Comparison of ENCODE assay signal across 17 cellular contexts in genomic region chr3:11699083-11699427, GRCh38. TPM values are rescaled to one million over a fixed set of nuclear protein-coding genes. Genes with fewer than 3 reads are reported as not detected.
DNase-seq lines count a peak whose midpoint lies in the region; FAIRE-seq and TF ChIP-seq lines count a peak whose summit lies in the region.
"Had no signal": no experiment of that assay in that cellular context is flagged by ENCODE, and none has a peak within 500 bp of the region (broad histone marks: within the 10 kb centered on the region; RNA-seq: fewer than 3 reads in every experiment).

No MANE protein-coding gene starts in this region.

- peak; percentile 91 for FAIRE-seq in H54 (lab: Jason Lieb, UNC)
- peak; percentile 58 for FAIRE-seq in astrocyte (lab: Jason Lieb, UNC)

- H3K4me1 ChIP-seq in astrocyte (ENCODE audit: insufficient read depth, low read length) = no peaks in the 10 kb centered on the region
- H3K4me1 ChIP-seq: parathyroid adenoma had no signal

- TF ChIP-seq CTCF in astrocyte (IDR thresholded peaks at IDR 0.05; ENCODE audit: insufficient read depth, low read depth, low read length) = no peak
- no peak for TF ChIP-seq CTCF in fibroblast of the aortic adventitia (IDR thresholded peaks at IDR 0.05; ENCODE audit: insufficient read depth, low read length)

- peak overlapping the region; percentile 43 for H3K27ac ChIP-seq in astrocyte (ENCODE audit: low read depth, low read length)
- H3K27ac ChIP-seq: parathyroid adenoma had no signal

- H3K4me3 ChIP-seq in astrocyte (ENCODE audit: insufficient read depth, low read depth, low read length) (no peak overlapping the region), fibroblast of the aortic adventitia (ENCODE audit: low read depth, low read length) (no peak overlapping the region)
- H3K4me3 ChIP-seq: thoracic aorta had no signal

- peak overlapping the region; percentile 35 for H3K4me3 Mint-ChIP-seq in astrocyte (ENCODE audit: unreplicated experiment)
- no peak overlapping the region for H3K4me3 Mint-ChIP-seq in activated CD4-positive, alpha-beta T cell treated with anti-CD3 and anti-CD28 coated beads, Interleukin-2, amount 10 ng/mL, durations not matched to agents 7 days and 5 days
- H3K4me3 Mint-ChIP-seq: activated CD4-positive, alpha-beta memory T cell treated with anti-CD3 and anti-CD28 coated beads, Interleukin-2, amount 10 ng/mL, durations not matched to agents 7 days and 5 days; activated T-cell treated with anti-CD3 and anti-CD28 coated beads, Interleukin-2, amount 50 U/mL, for 24 hours; naive B cell had no signal

- no peaks in the 10 kb centered on the region for H3K9me3 ChIP-seq in astrocyte (ENCODE audit: insufficient read depth, low read depth, low read length)
- H3K9me3 ChIP-seq: thoracic aorta had no signal

- H3K36me3 Mint-ChIP-seq in astrocyte (ENCODE audit: low read depth, unreplicated experiment) = peaks cover 13% of the 10 kb centered on the region
- H3K36me3 Mint-ChIP-seq in activated CD4-positive, alpha-beta T cell treated with anti-CD3 and anti-CD28 coated beads, Interleukin-2, amount 10 ng/mL, durations not matched to agents 7 days and 5 days (ENCODE audit: low read depth) = peaks cover 3% of the 10 kb centered on the region
- H3K36me3 Mint-ChIP-seq: activated naive CD4-positive, alpha-beta T cell treated with anti-CD3 and anti-CD28 coated beads, Interleukin-2, amount 50 U/mL, for 72 hours had no signal

- no peak overlapping the region for H2AFZ ChIP-seq in astrocyte (ENCODE audit: low read depth, low read length)
- H2AFZ ChIP-seq: parathyroid adenoma had no signal

- H3K36me3 ChIP-seq in astrocyte (ENCODE audit: insufficient read depth, low read length) = no peaks in the 10 kb centered on the region

- peaks cover 2% of the 10 kb centered on the region for H3K9me3 Mint-ChIP-seq in astrocyte (ENCODE audit: unreplicated experiment)
- H3K9me3 Mint-ChIP-seq in activated CD4-positive, alpha-beta T cell treated with anti-CD3 and anti-CD28 coated beads, Interleukin-2, amount 10 ng/mL, durations not matched to agents 7 days and 5 days = no peaks in the 10 kb centered on the region
- H3K9me3 Mint-ChIP-seq: activated CD4-positive, alpha-beta memory T cell treated with anti-CD3 and anti-CD28 coated beads, Interleukin-2, amount 10 ng/mL, durations not matched to agents 7 days and 5 days; activated naive CD4-positive, alpha-beta T cell treated with anti-CD3 and anti-CD28 coated beads, Interleukin-2, amount 50 U/mL, for 72 hours; activated T-cell treated with anti-CD3 and anti-CD28 coated beads, Interleukin-2, amount 50 U/mL, for 24 hours; naive B cell had no signal

- H4K20me1 ChIP-seq in astrocyte (ENCODE audit: insufficient read depth, low read length) = no peaks in the 10 kb centered on the region

- H3K79me2 ChIP-seq in astrocyte (ENCODE audit: insufficient read depth, low read length) = no peaks in the 10 kb centered on the region

- no peaks in the 10 kb centered on the region for H3K27me3 ChIP-seq in astrocyte (ENCODE audit: insufficient read depth, low read length)

- H3K4me2 ChIP-seq in astrocyte (ENCODE audit: low read length) = peak overlapping the region; percentile 30

- POLR2A ChIA-PET in activated CD4-positive, alpha-beta T cell treated with anti-CD3 and anti-CD28 coated beads, Interleukin-2, amount 10 ng/mL, durations not matched to agents 7 days and 5 days (lab: Charles Lee) = no interaction called here

- DNase-seq in H54 (ENCODE audit: insufficient read length, low spot score) (no peak), astrocyte (ENCODE audit: low read depth) (peak; percentile 68), fibroblast of the aortic adventitia (ENCODE audit: low read depth) (peak; percentile 85), NCI-H1048 (lab: John Stamatoyannopoulos, UW) (no peak), NCI-H1436 treated with DMSO at 0.1 percent for 48 hours (lab: John Stamatoyannopoulos, UW) (no peak)
- no peak for DNase-seq in activated CD4-positive, CD25-positive, alpha-beta regulatory T cell (lab: John Stamatoyannopoulos, UW)
- no peak for DNase-seq in activated CD4-positive, alpha-beta T cell treated with anti-CD3 and anti-CD28 coated beads, Interleukin-2, amount 10 ng/mL, durations not matched to agents 7 days and 5 days
- DNase-seq: activated CD4-positive, alpha-beta memory T cell treated with anti-CD3 and anti-CD28 coated beads, Interleukin-2, amount 10 ng/mL, durations not matched to agents 7 days and 5 days; activated T-cell treated with anti-CD3 and anti-CD28 coated beads, Interleukin-2, amount 50 U/mL, for 24 hours; H7; naive B cell; NCI-H1105 treated with DMSO at 0.1 percent for 48 hours; NCI-H2171 treated with DMSO at 0.1 percent for 48 hours; RPMI8226 had no signal

- CTCF ChIA-PET in activated CD4-positive, alpha-beta T cell treated with anti-CD3 and anti-CD28 coated beads, Interleukin-2, amount 10 ng/mL, durations not matched to agents 7 days and 5 days (lab: Charles Lee) = interaction anchor here (1.5 kb wide), 1 partner anchor 14 kb away, joined by 6 read pairs; no protein-coding TSS in a partner anchor

- peaks cover 14% of the 10 kb centered on the region for H3K4me1 Mint-ChIP-seq in astrocyte (ENCODE audit: low read depth, unreplicated experiment)
- no peaks in the 10 kb centered on the region for H3K4me1 Mint-ChIP-seq in activated CD4-positive, alpha-beta T cell treated with anti-CD3 and anti-CD28 coated beads, Interleukin-2, amount 10 ng/mL, durations not matched to agents 7 days and 5 days
- H3K4me1 Mint-ChIP-seq: activated CD4-positive, alpha-beta memory T cell treated with anti-CD3 and anti-CD28 coated beads, Interleukin-2, amount 10 ng/mL, durations not matched to agents 7 days and 5 days; naive B cell had no signal

- H3K27ac Mint-ChIP-seq in astrocyte (ENCODE audit: unreplicated experiment) = peak overlapping the region; percentile 85
- H3K27ac Mint-ChIP-seq in activated CD4-positive, alpha-beta T cell treated with anti-CD3 and anti-CD28 coated beads, Interleukin-2, amount 10 ng/mL, durations not matched to agents 7 days and 5 days = no peak overlapping the region
- H3K27ac Mint-ChIP-seq: activated CD4-positive, alpha-beta memory T cell treated with anti-CD3 and anti-CD28 coated beads, Interleukin-2, amount 10 ng/mL, durations not matched to agents 7 days and 5 days; activated naive CD4-positive, alpha-beta T cell treated with anti-CD3 and anti-CD28 coated beads, Interleukin-2, amount 50 U/mL, for 72 hours; naive B cell had no signal

- TF ChIP-seq POLR2A in H54 (IDR thresholded peaks at IDR 0.05; ENCODE audit: low read depth, low read length) = no peak

- H3K27me3 Mint-ChIP-seq in astrocyte (ENCODE audit: low read depth, unreplicated experiment) = no peaks in the 10 kb centered on the region
- H3K27me3 Mint-ChIP-seq in activated CD4-positive, alpha-beta T cell treated with anti-CD3 and anti-CD28 coated beads, Interleukin-2, amount 10 ng/mL, durations not matched to agents 7 days and 5 days = no peaks in the 10 kb centered on the region
- H3K27me3 Mint-ChIP-seq: activated CD4-positive, alpha-beta memory T cell treated with anti-CD3 and anti-CD28 coated beads, Interleukin-2, amount 10 ng/mL, durations not matched to agents 7 days and 5 days; activated T-cell treated with anti-CD3 and anti-CD28 coated beads, Interleukin-2, amount 50 U/mL, for 24 hours; naive B cell had no signal

- H3K9ac ChIP-seq in astrocyte (ENCODE audit: low read length) = peak overlapping the region; percentile 40
- H3K9ac ChIP-seq: parathyroid adenoma had no signal

RNA-seq across cellular contexts. Expression of gene VGLL4, which starts 55.3 kb away (rescaled TPM):
- total RNA-seq in astrocyte = 69.7 and 70.3 TPM in 2 replicates
- 94.2 and 131 TPM in 2 replicates for total RNA-seq in fibroblast of the aortic adventitia (ENCODE audit: low replicate concordance)
- total RNA-seq in activated CD4-positive, alpha-beta T cell treated with anti-CD3 and anti-CD28 coated beads, Interleukin-2, amount 10 ng/mL, durations not matched to agents 7 days and 5 days = 10 to 100 TPM; 34.2 to 35.5 TPM

Comparison
In these comparisons a context has a peak if more than half of its experiments do, and no peak if none do; other contexts are left out.
1. DNase-seq: peak in astrocyte (single experiment) and fibroblast of the aortic adventitia (single experiment); none in H54 (single experiment), activated CD4-positive, CD25-positive, alpha-beta regulatory T cell (0 of 4), NCI-H1048 (single experiment), activated CD4-positive, alpha-beta T cell treated with anti-CD3 and anti-CD28 coated beads, Interleukin-2, amount 10 ng/mL, durations not matched to agents 7 days and 5 days (single experiment) and NCI-H1436 treated with DMSO at 0.1 percent for 48 hours (single experiment).